Comparison of ENCODE assay signal across 8 cellular contexts in genomic region chr4:119627267-119628190, GRCh38. TPM values are rescaled to one million over a fixed set of nuclear protein-coding genes. Genes with fewer than 3 reads are reported as not detected.
DNase-seq lines count a peak whose midpoint lies in the region; ATAC-seq lines count a peak whose summit lies in the region.

No MANE protein-coding gene starts in this region.

- H3K4me3 ChIP-seq in endocrine pancreas (ENCODE audit: control insufficient read depth, insufficient read depth, low read length) (peak overlapping the region; percentile 94), mesenchymal stem cell (ENCODE audit: insufficient read depth in 1 of 2, low read depth in 1 of 2, low read length in 2 of 2) (peak overlapping the region; percentile 67 to 90)

- WGBS in mesenchymal stem cell = under 1% methylated on average over 70 of the region's 88 CpGs

- no peak overlapping the region for H2AK5ac ChIP-seq in mesenchymal stem cell (ENCODE audit: low read length, severe bottlenecking)

- H2BK120ac ChIP-seq in mesenchymal stem cell (ENCODE audit: low read depth, low read length) = peak overlapping the region; percentile 86

- H4K91ac ChIP-seq in mesenchymal stem cell (ENCODE audit: low read length) = peak overlapping the region; percentile 83

- H3K9me3 ChIP-seq in endocrine pancreas (ENCODE audit: control insufficient read depth, low read length) (no peaks in the 10 kb centered on the region), mesenchymal stem cell (ENCODE audit: control insufficient read depth, low read length) (no peaks in the 10 kb centered on the region)

- H3K27me3 ChIP-seq in endocrine pancreas (ENCODE audit: control insufficient read depth, insufficient read depth, low read length) (no peaks in the 10 kb centered on the region), mesenchymal stem cell (ENCODE audit: control insufficient read depth in 1 of 2, insufficient read depth in 1 of 2, low read length in 2 of 2) (no peaks in the 10 kb centered on the region)

- H3K9ac ChIP-seq in endocrine pancreas (ENCODE audit: control insufficient read depth, insufficient read depth, low read length) (peak overlapping the region; percentile 89), mesenchymal stem cell (ENCODE audit: low read length) (peak overlapping the region; percentile 84)

- peak overlapping the region in 1 of 2 experiments; percentile 99 for H3K14ac ChIP-seq in mesenchymal stem cell (ENCODE audit: low read length in 2 of 2)

- H3K36me3 ChIP-seq in endocrine pancreas (ENCODE audit: control insufficient read depth, insufficient read depth, low read length) (no peaks in the 10 kb centered on the region), mesenchymal stem cell (ENCODE audit: control insufficient read depth in 1 of 2, insufficient read depth in 2 of 2, low read depth in 1 of 2, low read length in 2 of 2) (no peaks in the 10 kb centered on the region)

- peak; percentile 63 for ATAC-seq in HG02798 (IDR thresholded peaks at IDR 0.05; ENCODE audit: poor library complexity, unreplicated experiment)

- H3K23ac ChIP-seq in mesenchymal stem cell (ENCODE audit: low read length in 2 of 2) = peak overlapping the region in 1 of 2 experiments; percentile 97

- peak overlapping the region; percentile 76 to 98 for H2BK12ac ChIP-seq in mesenchymal stem cell (ENCODE audit: low read length in 2 of 2)

- H3K4ac ChIP-seq in mesenchymal stem cell (ENCODE audit: low read depth in 1 of 2, low read length in 2 of 2) = peak overlapping the region; percentile 81 to 91

- H3K4me1 ChIP-seq in endocrine pancreas (ENCODE audit: control insufficient read depth, insufficient read depth, low read length) = peaks cover 25% of the 10 kb centered on the region
- H3K4me1 ChIP-seq in mesenchymal stem cell (ENCODE audit: control insufficient read depth, insufficient read depth, low read depth, low read length) = peaks cover 10% of the 10 kb centered on the region

- peak overlapping the region; percentile 29 for H2AFZ ChIP-seq in mesenchymal stem cell (ENCODE audit: low read depth, low read length)

- H2BK5ac ChIP-seq in mesenchymal stem cell (ENCODE audit: low read depth, low read length, poor library complexity, severe bottlenecking) = no peak overlapping the region

- H3K4me2 ChIP-seq in mesenchymal stem cell (ENCODE audit: low read length, poor library complexity, severe bottlenecking) = peak overlapping the region; percentile 96

- H3K18ac ChIP-seq in mesenchymal stem cell (ENCODE audit: low read depth in 1 of 2, low read length in 2 of 2) = peak overlapping the region; percentile 95 to 98

- peak overlapping the region; percentile 74 for H2BK15ac ChIP-seq in mesenchymal stem cell (ENCODE audit: low read depth, poor library complexity, severe bottlenecking)

- DNase-seq in NOMO-1 (lab: John Stamatoyannopoulos, UW; ENCODE audit: unreplicated experiment in 2 of 2) (peak; percentile 5 to 7), NOMO-1 treated with dmso at 0.1 percent for 144 hours (lab: John Stamatoyannopoulos, UW; ENCODE audit: unreplicated experiment) (no peak), NCI-H2171 (lab: John Stamatoyannopoulos, UW) (peak; percentile 39), mesenchymal stem cell (peak; percentile 82)
- peak; percentile 13 to 26 (median 17) for DNase-seq in activated CD8-positive, alpha-beta memory T cell treated with anti-CD3 and anti-CD28 coated beads for 48 hours (ENCODE audit: low read depth in 2 of 3, low spot score in 2 of 3)
- peak; percentile 21 to 26 for DNase-seq in stimulated activated CD8-positive, alpha-beta memory T cell treated with anti-CD3 and anti-CD28 coated beads, Interleukin-2, amount 100 ng/mL, for 1 hour (ENCODE audit: low read depth in 2 of 2)

- peak overlapping the region; percentile 90 for H4K8ac ChIP-seq in mesenchymal stem cell (ENCODE audit: low read length)

- peak overlapping the region; percentile 64 for H3K27ac ChIP-seq in mesenchymal stem cell (ENCODE audit: low read length, poor library complexity, severe bottlenecking)

- no peaks in the 10 kb centered on the region for H3K79me1 ChIP-seq in mesenchymal stem cell (replicated peaks; ENCODE audit: low read length, poor library complexity, severe bottlenecking)

RNA-seq across cellular contexts. Expression of gene PDE5A, which starts 1.1 kb away (rescaled TPM):
- 76.3 TPM for polyA plus RNA-seq in mesenchymal stem cell (2013, experiment 1 of 2)
- 76.6 TPM for polyA plus RNA-seq in mesenchymal stem cell (2013, experiment 2 of 2)
